ENCODE assay signal across 1 cellular context in the genomic region with DNA sequence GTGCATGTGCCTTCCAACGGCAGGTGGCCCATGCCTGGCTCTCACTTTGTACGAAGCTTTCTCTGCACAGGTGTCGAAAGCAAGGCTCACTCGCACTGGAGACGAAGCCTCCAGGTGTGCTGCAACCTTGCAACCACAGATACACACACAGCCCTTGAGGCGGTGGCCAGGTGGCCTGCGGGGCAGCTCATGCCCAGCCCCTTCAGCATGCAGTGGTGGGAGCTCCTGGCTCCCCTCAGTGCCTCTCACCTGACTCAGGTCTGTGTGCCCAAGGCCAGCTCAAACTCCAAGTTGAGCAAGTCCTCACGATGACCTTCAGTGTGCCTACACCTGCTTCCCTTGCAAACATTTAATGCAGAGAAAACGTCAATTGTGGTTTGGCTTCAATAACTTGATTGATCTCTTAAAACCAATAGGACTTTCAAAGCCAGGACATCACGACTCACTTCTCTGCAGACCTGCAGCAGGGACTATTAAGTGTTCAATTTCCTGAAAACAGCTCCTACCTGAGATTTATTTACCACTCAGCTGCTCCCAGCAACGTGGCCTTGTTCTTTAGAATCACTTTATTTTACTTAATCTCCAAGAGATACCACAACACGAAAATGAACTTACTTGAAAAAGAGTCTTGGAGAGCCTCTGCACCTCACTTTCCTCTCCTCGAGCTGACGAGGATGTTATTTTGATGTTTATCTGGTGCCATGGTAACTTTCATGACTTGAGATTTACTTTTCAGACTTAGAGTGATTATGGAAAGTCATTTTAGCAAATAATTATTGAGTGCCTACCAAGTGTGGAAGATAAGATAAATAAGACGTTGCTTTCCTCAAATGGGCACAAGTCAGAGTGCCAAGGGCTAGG.
A peak's percentile ranks its signal among the peaks of the same experiment; 100 is the strongest.
TF ChIP-seq lines count a peak whose summit lies in the region.

No MANE protein-coding gene starts in this region.

TF ChIP-seq in HepG2, 621 proteins besides CTCF, POLR2A, EP300 and RAD21 (continued from another document):
- peak; percentile 78 for TF ChIP-seq ZBTB33 (CRISPR knock-in tag; IDR thresholded peaks at IDR 0.05)
- TF ChIP-seq ZSCAN21 (CRISPR knock-in tag; IDR thresholded peaks at IDR 0.05; ENCODE audit: borderline replicate concordance): peak; percentile 79; the same call in 1 of the 2 replicates
- peak; percentile 92 for TF ChIP-seq TFAP4 (IDR thresholded peaks at IDR 0.05; ENCODE audit: borderline replicate concordance, low read depth)
- peak; percentile 70; the same call in 1 of the 2 replicates for TF ChIP-seq ZKSCAN5 (CRISPR knock-in tag; IDR thresholded peaks at IDR 0.05)
- no peak for TF ChIP-seq PTBP1 (IDR thresholded peaks at IDR 0.05; ENCODE audit: low read depth, low read length, poor library complexity, severe bottlenecking)
- TF ChIP-seq RFXANK (CRISPR knock-in tag; IDR thresholded peaks at IDR 0.05): no peak
- TF ChIP-seq POLR2G (IDR thresholded peaks at IDR 0.05; ENCODE audit: low read depth, low read length): no peak
- no peak for TF ChIP-seq CC2D1A (CRISPR knock-in tag; IDR thresholded peaks at IDR 0.05)
- peak; percentile 92; the same call in 1 of the 2 replicates for TF ChIP-seq PHF21A (CRISPR knock-in tag; IDR thresholded peaks at IDR 0.05)
- TF ChIP-seq HBP1 (CRISPR knock-in tag; IDR thresholded peaks at IDR 0.05; ENCODE audit: low read depth): peak; percentile 28; the same call in 1 of the 2 replicates
- TF ChIP-seq FLYWCH1 (CRISPR knock-in tag; IDR thresholded peaks at IDR 0.05): no peak
- peak; percentile 87 for TF ChIP-seq JUND (CRISPR knock-in tag; IDR thresholded peaks at IDR 0.05)
- TF ChIP-seq ZNF605 (CRISPR knock-in tag; IDR thresholded peaks at IDR 0.05): peak; percentile 56; the same call in 1 of the 2 replicates
- no peak for TF ChIP-seq CBX2 (IDR thresholded peaks at IDR 0.05; ENCODE audit: low read depth, low read length)
- peak; percentile 84; the same call in 1 of the 2 replicates for TF ChIP-seq CBX2 (CRISPR knock-in tag; IDR thresholded peaks at IDR 0.05; ENCODE audit: low read depth)
- TF ChIP-seq ATF7-NPFF (CRISPR knock-in tag; IDR thresholded peaks at IDR 0.05; ENCODE audit: low read depth): peak; percentile 66; the same call in 1 of the 2 replicates
- TF ChIP-seq, protein P1, sequence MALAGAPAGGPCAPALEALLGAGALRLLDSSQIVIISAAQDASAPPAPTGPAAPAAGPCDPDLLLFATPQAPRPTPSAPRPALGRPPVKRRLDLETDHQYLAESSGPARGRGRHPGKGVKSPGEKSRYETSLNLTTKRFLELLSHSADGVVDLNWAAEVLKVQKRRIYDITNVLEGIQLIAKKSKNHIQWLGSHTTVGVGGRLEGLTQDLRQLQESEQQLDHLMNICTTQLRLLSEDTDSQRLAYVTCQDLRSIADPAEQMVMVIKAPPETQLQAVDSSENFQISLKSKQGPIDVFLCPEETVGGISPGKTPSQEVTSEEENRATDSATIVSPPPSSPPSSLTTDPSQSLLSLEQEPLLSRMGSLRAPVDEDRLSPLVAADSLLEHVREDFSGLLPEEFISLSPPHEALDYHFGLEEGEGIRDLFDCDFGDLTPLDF (CRISPR knock-in tag; IDR thresholded peaks at IDR 0.05): no peak
- TF ChIP-seq FOXP4 (CRISPR knock-in tag; IDR thresholded peaks at IDR 0.05): peak; percentile 89
- TF ChIP-seq ZNF598 (CRISPR knock-in tag; IDR thresholded peaks at IDR 0.05; ENCODE audit: borderline replicate concordance): no peak; the same call in 1 of the 2 replicates
- peak; percentile 81 for TF ChIP-seq SP5 (CRISPR knock-in tag; IDR thresholded peaks at IDR 0.05; ENCODE audit: borderline replicate concordance, low read depth)
- peak; percentile 96 for TF ChIP-seq ZNF740 (CRISPR knock-in tag; IDR thresholded peaks at IDR 0.05)
- no peak for TF ChIP-seq SRF (IDR thresholded peaks at IDR 0.05; ENCODE audit: low read depth, low read length)
- TF ChIP-seq, protein P2, sequence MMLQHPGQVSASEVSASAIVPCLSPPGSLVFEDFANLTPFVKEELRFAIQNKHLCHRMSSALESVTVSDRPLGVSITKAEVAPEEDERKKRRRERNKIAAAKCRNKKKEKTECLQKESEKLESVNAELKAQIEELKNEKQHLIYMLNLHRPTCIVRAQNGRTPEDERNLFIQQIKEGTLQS (CRISPR knock-in tag; IDR thresholded peaks at IDR 0.05): peak; percentile 71
- no peak for TF ChIP-seq MZF1 (CRISPR knock-in tag; IDR thresholded peaks at IDR 0.05; ENCODE audit: borderline replicate concordance)
